In the genomic region with DNA sequence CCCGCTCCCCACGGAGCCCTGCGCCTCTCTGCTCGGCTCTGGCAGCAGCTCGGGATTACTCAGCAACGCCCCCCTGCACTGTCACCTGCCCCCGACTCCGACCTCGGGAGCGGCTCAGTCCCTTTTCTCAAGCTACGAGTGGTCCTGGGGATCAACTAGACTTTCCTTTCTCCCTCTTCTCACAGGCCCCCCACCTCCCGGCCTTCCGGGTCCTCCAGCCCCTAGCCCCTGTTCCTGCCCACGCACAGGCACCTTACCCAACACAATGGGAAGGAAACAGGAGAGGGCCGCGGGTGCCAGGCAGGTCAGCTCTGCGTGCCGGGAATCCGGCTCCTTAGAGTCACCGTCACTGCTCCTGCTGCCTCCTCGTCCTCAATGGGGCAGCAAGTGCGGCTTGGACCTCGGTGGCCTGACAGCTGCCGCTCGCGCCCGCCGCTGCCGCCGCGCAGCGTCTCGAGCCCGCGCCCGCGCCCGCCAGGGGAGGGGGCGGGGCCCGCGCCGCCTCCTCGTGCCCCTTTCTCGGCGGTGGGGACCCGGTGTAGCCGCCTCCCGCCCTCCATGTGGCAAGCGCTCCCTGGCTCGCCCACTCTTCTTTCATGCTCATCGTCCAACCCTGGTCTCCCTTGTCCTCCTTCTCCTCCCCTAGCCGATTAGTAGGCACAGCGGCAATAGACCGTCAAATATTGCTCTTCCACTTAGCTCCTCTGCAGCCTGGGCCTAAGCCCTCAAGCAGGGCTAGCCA, we compare ENCODE assay signal across 8 cellular contexts. TPM values are rescaled to one million over a fixed set of nuclear protein-coding genes. Genes with fewer than 3 reads are reported as not detected.
A peak's percentile ranks its signal among the peaks of the same experiment; 100 is the strongest.
DNase-seq lines count a peak whose midpoint lies in the region; TF ChIP-seq lines count a peak whose summit lies in the region.

A gene with protein sequence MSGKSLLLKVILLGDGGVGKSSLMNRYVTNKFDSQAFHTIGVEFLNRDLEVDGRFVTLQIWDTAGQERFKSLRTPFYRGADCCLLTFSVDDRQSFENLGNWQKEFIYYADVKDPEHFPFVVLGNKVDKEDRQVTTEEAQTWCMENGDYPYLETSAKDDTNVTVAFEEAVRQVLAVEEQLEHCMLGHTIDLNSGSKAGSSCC (minus strand): TSS at position 455 of the 742 bp plus-strand sequence. CDS start 6,473 bp downstream, outside the sequence.

- H3K27ac Mint-ChIP-seq in HFFc6: no peak within 1 kb of the TSS

- no peaks in the 10 kb centered on the region for H3K27me3 Mint-ChIP-seq in HFFc6 (ENCODE audit: insufficient read depth)

- 6% methylated on average over 45 of the region's 54 CpGs for WGBS in liver

- no peaks in the 10 kb centered on the region for H3K4me1 Mint-ChIP-seq in HFFc6 (ENCODE audit: low read depth)

- peaks cover 0 to 8% (median 0%) of the 10 kb centered on the region in 4 donors for H3K27me3 ChIP-seq in liver (ENCODE audit: control insufficient read depth in 4 of 4, insufficient read depth in 4 of 4, low read length in 3 of 4)

- H3K27ac ChIP-seq in liver (ENCODE audit: low read depth in 1 of 2, low read length in 2 of 2): no peak within 1 kb of the TSS

- H3K9me3 Mint-ChIP-seq in HFFc6: no peaks in the 10 kb centered on the region

- no peak within 1 kb of the TSS for H3K9ac ChIP-seq in liver (ENCODE audit: low read depth in 1 of 2, low read length in 2 of 2)

- no peaks in the 10 kb centered on the region for H3K9me3 ChIP-seq in liver (ENCODE audit: control insufficient read depth in 4 of 4, low read length in 3 of 4)

- TF ChIP-seq CTCF in GM10266 (IDR thresholded peaks at IDR 0.05; ENCODE audit: control insufficient read depth, insufficient read depth, low read depth, missing control alignments) (no peak), HFFc6 (IDR thresholded peaks at IDR 0.05) (no peak), liver (IDR thresholded peaks at IDR 0.05; ENCODE audit: low read depth, low read length, missing input control) (no peak)

- no peak for TF ChIP-seq RAD21 in liver (IDR thresholded peaks at IDR 0.05)

- no peaks in the 10 kb centered on the region for H3K36me3 Mint-ChIP-seq in HFFc6 (ENCODE audit: low read depth)

- peak within 1 kb of the TSS; percentile 27 to 54 (median 33) for H3K4me3 ChIP-seq in liver (ENCODE audit: low read depth in 1 of 3, low read length in 3 of 3)

- DNase-seq in GM10266 (ENCODE audit: extremely low spot score): peak; percentile 73
- DNase-seq in HFFc6: no peak
- peak; percentile 38 for DNase-seq in NCI-H1436 (lab: John Stamatoyannopoulos, UW)
- DNase-seq in activated CD4-positive, alpha-beta T cell treated with anti-CD3 and anti-CD28 coated beads for 48 hours: peak; percentile 73
- DNase-seq in cortex of kidney (lab: John Stamatoyannopoulos, UW): peak; percentile 8
- peak; percentile 22 for DNase-seq in stimulated activated CD4-positive, alpha-beta T cell treated with anti-CD3 and anti-CD28 coated beads, Interleukin-4, amount 100 ng/mL, for 1 hour
- no peak for DNase-seq in HCEC 1CT

- H3K4me3 Mint-ChIP-seq in HFFc6: peak within 1 kb of the TSS; percentile 87

- H3K36me3 ChIP-seq in liver (ENCODE audit: control insufficient read depth in 4 of 4, insufficient read depth in 3 of 4, low read depth in 1 of 4, low read length in 3 of 4): no peaks in the 10 kb centered on the region

- H3K4me1 ChIP-seq in liver (ENCODE audit: control insufficient read depth in 4 of 4, insufficient read depth in 4 of 4, low read length in 3 of 4): peaks cover 0 to 9% (median 0%) of the 10 kb centered on the region in 4 donors

TF ChIP-seq in liver, 16 proteins besides CTCF, POLR2A, EP300 and RAD21:
- TF ChIP-seq, protein P1, sequence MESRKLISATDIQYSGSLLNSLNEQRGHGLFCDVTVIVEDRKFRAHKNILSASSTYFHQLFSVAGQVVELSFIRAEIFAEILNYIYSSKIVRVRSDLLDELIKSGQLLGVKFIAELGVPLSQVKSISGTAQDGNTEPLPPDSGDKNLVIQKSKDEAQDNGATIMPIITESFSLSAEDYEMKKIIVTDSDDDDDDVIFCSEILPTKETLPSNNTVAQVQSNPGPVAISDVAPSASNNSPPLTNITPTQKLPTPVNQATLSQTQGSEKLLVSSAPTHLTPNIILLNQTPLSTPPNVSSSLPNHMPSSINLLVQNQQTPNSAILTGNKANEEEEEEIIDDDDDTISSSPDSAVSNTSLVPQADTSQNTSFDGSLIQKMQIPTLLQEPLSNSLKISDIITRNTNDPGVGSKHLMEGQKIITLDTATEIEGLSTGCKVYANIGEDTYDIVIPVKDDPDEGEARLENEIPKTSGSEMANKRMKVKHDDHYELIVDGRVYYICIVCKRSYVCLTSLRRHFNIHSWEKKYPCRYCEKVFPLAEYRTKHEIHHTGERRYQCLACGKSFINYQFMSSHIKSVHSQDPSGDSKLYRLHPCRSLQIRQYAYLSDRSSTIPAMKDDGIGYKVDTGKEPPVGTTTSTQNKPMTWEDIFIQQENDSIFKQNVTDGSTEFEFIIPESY (IDR thresholded peaks at IDR 0.05): no peak
- TF ChIP-seq JUND (IDR thresholded peaks at IDR 0.05): no peak
- TF ChIP-seq YY1 (IDR thresholded peaks at IDR 0.05): no peak
- TF ChIP-seq, protein P2, sequence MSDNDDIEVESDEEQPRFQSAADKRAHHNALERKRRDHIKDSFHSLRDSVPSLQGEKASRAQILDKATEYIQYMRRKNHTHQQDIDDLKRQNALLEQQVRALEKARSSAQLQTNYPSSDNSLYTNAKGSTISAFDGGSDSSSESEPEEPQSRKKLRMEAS (IDR thresholded peaks at IDR 0.05): no peak
- no peak for TF ChIP-seq TAF1 (conservative IDR thresholded peaks at IDR 0.05)
- TF ChIP-seq, protein P3, sequence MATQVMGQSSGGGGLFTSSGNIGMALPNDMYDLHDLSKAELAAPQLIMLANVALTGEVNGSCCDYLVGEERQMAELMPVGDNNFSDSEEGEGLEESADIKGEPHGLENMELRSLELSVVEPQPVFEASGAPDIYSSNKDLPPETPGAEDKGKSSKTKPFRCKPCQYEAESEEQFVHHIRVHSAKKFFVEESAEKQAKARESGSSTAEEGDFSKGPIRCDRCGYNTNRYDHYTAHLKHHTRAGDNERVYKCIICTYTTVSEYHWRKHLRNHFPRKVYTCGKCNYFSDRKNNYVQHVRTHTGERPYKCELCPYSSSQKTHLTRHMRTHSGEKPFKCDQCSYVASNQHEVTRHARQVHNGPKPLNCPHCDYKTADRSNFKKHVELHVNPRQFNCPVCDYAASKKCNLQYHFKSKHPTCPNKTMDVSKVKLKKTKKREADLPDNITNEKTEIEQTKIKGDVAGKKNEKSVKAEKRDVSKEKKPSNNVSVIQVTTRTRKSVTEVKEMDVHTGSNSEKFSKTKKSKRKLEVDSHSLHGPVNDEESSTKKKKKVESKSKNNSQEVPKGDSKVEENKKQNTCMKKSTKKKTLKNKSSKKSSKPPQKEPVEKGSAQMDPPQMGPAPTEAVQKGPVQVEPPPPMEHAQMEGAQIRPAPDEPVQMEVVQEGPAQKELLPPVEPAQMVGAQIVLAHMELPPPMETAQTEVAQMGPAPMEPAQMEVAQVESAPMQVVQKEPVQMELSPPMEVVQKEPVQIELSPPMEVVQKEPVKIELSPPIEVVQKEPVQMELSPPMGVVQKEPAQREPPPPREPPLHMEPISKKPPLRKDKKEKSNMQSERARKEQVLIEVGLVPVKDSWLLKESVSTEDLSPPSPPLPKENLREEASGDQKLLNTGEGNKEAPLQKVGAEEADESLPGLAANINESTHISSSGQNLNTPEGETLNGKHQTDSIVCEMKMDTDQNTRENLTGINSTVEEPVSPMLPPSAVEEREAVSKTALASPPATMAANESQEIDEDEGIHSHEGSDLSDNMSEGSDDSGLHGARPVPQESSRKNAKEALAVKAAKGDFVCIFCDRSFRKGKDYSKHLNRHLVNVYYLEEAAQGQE (IDR thresholded peaks at IDR 0.05): no peak
- TF ChIP-seq RXRA (IDR thresholded peaks at IDR 0.05): no peak
TF ChIP-seq in liver: peak in this region for 0.

RNA-seq across cellular contexts. Expression of the gene that starts here (rescaled TPM):
- under 1 TPM; 0.14 to 0.40 (median 0.25) TPM for total RNA-seq in HFFc6 (2021; fragmentation: NEBNext Ultra II Directional; extraction: Animal tissue kit (Norgen Biotek cat#: 25700))
- total RNA-seq in liver: under 1 TPM; 0.33 to 0.51 TPM
- polyA plus RNA-seq in liver: under 1 TPM; 0.07 to 0.12 TPM

Comparison
In these comparisons a context has a peak if more than half of its experiments do, and no peak if none do; other contexts are left out.
1. DNase-seq: peak in GM10266 (single experiment), NCI-H1436 (single experiment), activated CD4-positive, alpha-beta T cell treated with anti-CD3 and anti-CD28 coated beads for 48 hours (single experiment), cortex of kidney (single experiment) and stimulated activated CD4-positive, alpha-beta T cell treated with anti-CD3 and anti-CD28 coated beads, Interleukin-4, amount 100 ng/mL, for 1 hour (single experiment); none in HFFc6 (single experiment) and HCEC 1CT (single experiment).